28 cellular contexts compared by ENCODE assay signal in genomic region chr12:130218682-130219081, GRCh38. TPM values are rescaled to one million over a fixed set of nuclear protein-coding genes. Genes with fewer than 3 reads are reported as not detected.
"Had no signal": no experiment of that assay in that cellular context is flagged by ENCODE, and none has a peak within 500 bp of the region (broad histone marks: within the 10 kb centered on the region; RNA-seq: fewer than 3 reads in every experiment).

No MANE protein-coding gene starts in this region.

- H3K36me3 Mint-ChIP-seq: activated naive CD8-positive, alpha-beta T cell treated with anti-CD3 and anti-CD28 coated beads for 36 hours had no signal

- H3K4me3 Mint-ChIP-seq: activated CD4-positive, alpha-beta memory T cell treated with anti-CD3 and anti-CD28 coated beads, Interleukin-2, amount 10 ng/mL, durations not matched to agents 7 days and 5 days; activated CD4-positive, alpha-beta T cell treated with anti-CD3 and anti-CD28 coated beads, Interleukin-2, amount 10 ng/mL, durations not matched to agents 7 days and 5 days; activated naive CD8-positive, alpha-beta T cell treated with anti-CD3 and anti-CD28 coated beads for 36 hours; activated naive CD8-positive, alpha-beta T cell treated with anti-CD3 and anti-CD28 coated beads, Interleukin-2, amount 50 U/mL, for 24 hours; activated T-cell treated with anti-CD3 and anti-CD28 coated beads, Interleukin-2, amount 50 U/mL, for 24 hours; activated T-cell treated with anti-CD3 and anti-CD28 coated beads, Interleukin-2, amount 50 U/mL, for 72 hours; dendritic cell treated with granulocyte-macrophage colony-stimulating factor and Interleukin-4, amounts not matched to agents 40 ng/mL and 50 ng/mL, for 4 days had no signal

- DNase-seq: activated CD4-positive, alpha-beta memory T cell treated with anti-CD3 and anti-CD28 coated beads, Interleukin-2, amount 10 ng/mL, durations not matched to agents 7 days and 5 days; activated CD4-positive, alpha-beta T cell treated with anti-CD3 and anti-CD28 coated beads for 4 hours; activated CD4-positive, alpha-beta T cell treated with anti-CD3 and anti-CD28 coated beads, Interleukin-2, amount 10 ng/mL, durations not matched to agents 7 days and 5 days; activated CD4-positive, alpha-beta T cell treated with anti-CD3 and anti-CD28 coated beads, Interleukin-2, amount 50 U/mL, for 4 hours; activated CD4-positive, CD25-positive, alpha-beta regulatory T cell; activated CD4-positive, CD25-positive, alpha-beta regulatory T cell treated with anti-CD3 and anti-CD28 coated beads, Interleukin-2, amount 50 U/mL, for 72 hours; activated CD8-positive, alpha-beta memory T cell treated with anti-CD3 and anti-CD28 coated beads, Interleukin-2, amount 50 U/mL, for 48 hours; activated gamma-delta T cell; activated naive CD4-positive, alpha-beta T cell; activated naive CD4-positive, alpha-beta T cell treated with anti-CD3 and anti-CD28 coated beads, Interleukin-2, amount 50 U/mL, for 16 hours; activated naive CD8-positive, alpha-beta T cell treated with anti-CD3 and anti-CD28 coated beads for 36 hours; activated naive CD8-positive, alpha-beta T cell treated with anti-CD3 and anti-CD28 coated beads, Interleukin-2, amount 50 U/mL, for 24 hours; activated T-cell treated with anti-CD3 and anti-CD28 coated beads for 4 hours; activated T-cell treated with anti-CD3 and anti-CD28 coated beads, Interleukin-2, amount 50 U/mL, for 24 hours; activated T-cell treated with anti-CD3 and anti-CD28 coated beads, Interleukin-2, amount 50 U/mL, for 72 hours; adrenal gland; amygdala; aorta; body of pancreas; effector CD4-positive, alpha-beta T cell; erythroblast; foreskin keratinocyte; gastrocnemius medialis; glutamatergic neuron; heart left ventricle; T-helper 2 cell had no signal

- H3K27ac Mint-ChIP-seq: activated CD4-positive, alpha-beta memory T cell treated with anti-CD3 and anti-CD28 coated beads, Interleukin-2, amount 10 ng/mL, durations not matched to agents 7 days and 5 days; activated CD4-positive, alpha-beta T cell treated with anti-CD3 and anti-CD28 coated beads, Interleukin-2, amount 10 ng/mL, durations not matched to agents 7 days and 5 days; activated naive CD8-positive, alpha-beta T cell treated with anti-CD3 and anti-CD28 coated beads for 36 hours; activated naive CD8-positive, alpha-beta T cell treated with anti-CD3 and anti-CD28 coated beads, Interleukin-2, amount 50 U/mL, for 24 hours; activated T-cell treated with anti-CD3 and anti-CD28 coated beads, Interleukin-2, amount 50 U/mL, for 24 hours; activated T-cell treated with anti-CD3 and anti-CD28 coated beads, Interleukin-2, amount 50 U/mL, for 72 hours; dendritic cell treated with granulocyte-macrophage colony-stimulating factor and Interleukin-4, amounts not matched to agents 40 ng/mL and 50 ng/mL, for 4 days had no signal

- ATAC-seq: activated naive CD8-positive, alpha-beta T cell treated with anti-CD3 and anti-CD28 coated beads, Interleukin-2, amount 50 U/mL, for 24 hours; activated T-cell treated with anti-CD3 and anti-CD28 coated beads, Interleukin-2, amount 50 U/mL, for 72 hours; body of pancreas; foreskin keratinocyte; gastrocnemius medialis; heart left ventricle had no signal

- H3K4me1 Mint-ChIP-seq: activated CD4-positive, alpha-beta memory T cell treated with anti-CD3 and anti-CD28 coated beads, Interleukin-2, amount 10 ng/mL, durations not matched to agents 7 days and 5 days; activated CD4-positive, alpha-beta T cell treated with anti-CD3 and anti-CD28 coated beads, Interleukin-2, amount 10 ng/mL, durations not matched to agents 7 days and 5 days; activated naive CD8-positive, alpha-beta T cell treated with anti-CD3 and anti-CD28 coated beads for 36 hours; activated naive CD8-positive, alpha-beta T cell treated with anti-CD3 and anti-CD28 coated beads, Interleukin-2, amount 50 U/mL, for 24 hours had no signal

- H3K27me3 Mint-ChIP-seq: activated CD4-positive, alpha-beta memory T cell treated with anti-CD3 and anti-CD28 coated beads, Interleukin-2, amount 10 ng/mL, durations not matched to agents 7 days and 5 days; dendritic cell treated with granulocyte-macrophage colony-stimulating factor and Interleukin-4, amounts not matched to agents 40 ng/mL and 50 ng/mL, for 4 days had no signal

RNA-seq across cellular contexts. Expression of gene FZD10, which starts 56.4 kb away (rescaled TPM):
- total RNA-seq: activated CD4-positive, alpha-beta memory T cell treated with anti-CD3 and anti-CD28 coated beads, Interleukin-2, amount 10 ng/mL, durations not matched to agents 7 days and 5 days; activated CD4-positive, alpha-beta T cell treated with anti-CD3 and anti-CD28 coated beads, Interleukin-2, amount 10 ng/mL, durations not matched to agents 7 days and 5 days; activated naive CD8-positive, alpha-beta T cell treated with anti-CD3 and anti-CD28 coated beads for 36 hours; activated T-cell treated with anti-CD3 and anti-CD28 coated beads, Interleukin-2, amount 50 U/mL, for 72 hours; T-helper 1 cell treated with Interleukin-12 subunit alpha and Interleukin-12 subunit beta and Interleukin-4 antibody, amounts not matched to agents 30 ng/mL and 1 ng/mL, for 36 hours had no signal
